ENCODE assay signal across 27 cellular contexts in genomic region chr13:33176526-33176925, GRCh38.
DNase-seq lines count a peak whose midpoint lies in the region; ATAC-seq and TF ChIP-seq lines count a peak whose summit lies in the region.
"Had no signal": no experiment of that assay in that cellular context is flagged by ENCODE, and none has a peak within 500 bp of the region (broad histone marks: within the 10 kb centered on the region; RNA-seq: fewer than 3 reads in every experiment).

No MANE protein-coding gene starts in this region.

- no CpG with 5 or more reads among the region's 1 CpG for WGBS in IMR-90 (ENCODE audit: extremely low coverage in 2 of 2, insufficient read length in 1 of 2), 2 experiments
- WGBS in esophagus muscularis mucosa: 43% methylated on average over 1 of the region's 1 CpG
- whole genome bisulfite sequencing in stomach, 5 donors: 64 to 74% (median 71%) methylated on average over 1 of the region's 1 CpG

- no peak overlapping the region for H2AK5ac ChIP-seq in IMR-90 (ENCODE audit: low read depth, low read length)

- H3K27ac ChIP-seq in IMR-90 (ENCODE audit: insufficient read depth, low read length) (no peak overlapping the region), esophagus muscularis mucosa (replicated peaks in 1 of 4) (peak overlapping the region in 3 of 4 donors; percentile 22 to 49 (median 46)), osteoblast (ENCODE audit: low read depth, low read length) (peak overlapping the region; percentile 53), vagina (peak overlapping the region; percentile 74), stomach (peak overlapping the region in 1 of 5 donors; percentile 53)
- H3K27ac ChIP-seq: A549, C4-2B, PC-9, SJCRH30 had no signal

- H4K91ac ChIP-seq in IMR-90 (ENCODE audit: insufficient read depth, low read depth, low read length): no peak overlapping the region

- POLR2A ChIA-PET in IMR-90 (lab: Charles Lee; ENCODE audit: unreplicated experiment): interaction anchor here (0.7 kb wide), 1 partner anchor 71 kb away, joined by 3 read pairs; no protein-coding TSS in a partner anchor

- CTCF ChIA-PET in IMR-90 (lab: Yijun Ruan, JAX): no interaction called here

- BruUV-seq in IMR-90 (replicated peaks; lab: Mats Ljungman, UMichigan): no TSS peak

- DNase-seq in IMR-90 (peak; percentile 74), esophagus muscularis mucosa (ENCODE audit: extremely low spot score) (no peak), osteoblast (ENCODE audit: insufficient read length, low spot score, missing footprints) (no peak), vagina (ENCODE audit: extremely low spot score in 2 of 2) (no peak), stomach (no peak), GM19240 (ENCODE audit: insufficient read length, low spot score) (no peak), SK-N-DZ (ENCODE audit: low spot score) (no peak)
- DNase-seq: CD8-positive, alpha-beta memory T cell; DMS 273 treated with DMSO at 0.1 percent for 48 hours; DMS79; EL; GDM1; GOT3; MG63; NCI-H1105 treated with DMSO at 0.1 percent for 48 hours; NCI-H2029; NCI-H2227 treated with DMSO at 0.1 percent for 48 hours; NCI-H526 treated with DMSO at 0.1 percent for 48 hours; PC-9; SJCRH30; T-cell had no signal

- no peak overlapping the region for H2BK15ac ChIP-seq in IMR-90 (ENCODE audit: low read depth, low read length)

- H3K9me1 ChIP-seq in IMR-90 (ENCODE audit: insufficient read depth, low read length): peaks cover 25% of the 10 kb centered on the region

- intact Hi-C loops in IMR-90 (cut with micrococcal nuclease): loop anchor here (5.0 kb wide), 1 partner anchor 589 kb away; the partner anchor contains the start of gene PDS5B
- intact Hi-C loops in esophagus muscularis mucosa (cut with DNase I): no loop called here
- intact Hi-C loops in vagina (cut with DNase I): no loop called here
- intact Hi-C loops in stomach (cut with DNase I; ENCODE audit: low total_unique reads): no loop called here

- H3K4me3 ChIP-seq in IMR-90 (ENCODE audit: insufficient read depth, low read depth, low read length) (no peak overlapping the region), esophagus muscularis mucosa (no peak overlapping the region), osteoblast (ENCODE audit: insufficient read depth, low read length) (no peak overlapping the region), vagina (no peak overlapping the region), stomach (no peak overlapping the region)
- H3K4me3 ChIP-seq: A549, GM12878, HAP-1, K562, MG63, PC-9, SJCRH30 had no signal

- TF ChIP-seq RAD21 in IMR-90 (IDR thresholded peaks at IDR 0.05; ENCODE audit: low read length): no peak

- in situ Hi-C loops in IMR-90 (cut with MboI; ENCODE audit: low sequenced_read_pairs): no loop called here

- H3K79me1 ChIP-seq in IMR-90 (ENCODE audit: low read depth in 1 of 2, low read length in 2 of 2): peaks cover 51 to 83% of the 10 kb centered on the region in 2 experiments

- no peak overlapping the region for H2BK5ac ChIP-seq in IMR-90 (ENCODE audit: low read depth, low read length, poor library complexity, severe bottlenecking)

- no peak overlapping the region for H3K4me2 ChIP-seq in IMR-90 (ENCODE audit: low read depth, low read length)
- no peak overlapping the region for H3K4me2 ChIP-seq in osteoblast (ENCODE audit: insufficient read depth, low read length)
- H3K4me2 ChIP-seq: A549, PC-9 had no signal

- no peak overlapping the region for H3K14ac ChIP-seq in IMR-90 (replicated peaks; ENCODE audit: low read depth, low read length)

- no peak overlapping the region for H3K18ac ChIP-seq in IMR-90 (ENCODE audit: low read depth, low read length)

- no peak overlapping the region for H4K5ac ChIP-seq in IMR-90 (ENCODE audit: low read depth, low read length)

- dilution Hi-C loops in IMR-90 (cut with HindIII; ENCODE audit: low sequenced_read_pairs, unreplicated experiment): no loop called here

- H3K9me3 ChIP-seq in IMR-90 (ENCODE audit: control insufficient read depth, insufficient read depth, low read length): no peaks in the 10 kb centered on the region
- no peaks in the 10 kb centered on the region for H3K9me3 ChIP-seq in esophagus muscularis mucosa
- no peaks in the 10 kb centered on the region for H3K9me3 ChIP-seq in osteoblast (ENCODE audit: low read depth, low read length)
- H3K9me3 ChIP-seq in vagina: no peaks in the 10 kb centered on the region
- H3K9me3 ChIP-seq in stomach: no peaks in the 10 kb centered on the region
- H3K9me3 ChIP-seq: A549, HAP-1, MG63, SJCRH30 had no signal

- H2BK20ac ChIP-seq in IMR-90 (ENCODE audit: low read depth, low read length): no peak overlapping the region

- H2AFZ ChIP-seq in IMR-90 (replicated peaks; ENCODE audit: low read length, poor library complexity): no peak overlapping the region
- no peak overlapping the region for H2AFZ ChIP-seq in osteoblast (ENCODE audit: low read length)
- H2AFZ ChIP-seq: PC-9 had no signal

- 0 out of 2 replicates have a peak, but pooled peaks have one; percentile 15 for ATAC-seq in IMR-90 (ENCODE audit: low read depth)
- ATAC-seq: A549, GM12878, K562, Right ventricle myocardium inferior, T-cell had no signal

- H3K9ac ChIP-seq in IMR-90 (ENCODE audit: low read depth, low read length): no peak overlapping the region

- no peak for TF ChIP-seq POLR2A in IMR-90 (IDR thresholded peaks at IDR 0.05; ENCODE audit: low read depth, low read length)
- TF ChIP-seq POLR2A in esophagus muscularis mucosa (IDR thresholded peaks at IDR 0.05; ENCODE audit: low read depth): no peak
- TF ChIP-seq POLR2A in vagina (IDR thresholded peaks at IDR 0.05): no peak
- no peak for TF ChIP-seq POLR2A in stomach (IDR thresholded peaks at IDR 0.05)

- no peak for TF ChIP-seq CTCF in IMR-90 (conservative IDR thresholded peaks at IDR 0.05; ENCODE audit: low read depth, low read length)
- no peak for TF ChIP-seq CTCF in esophagus muscularis mucosa (IDR thresholded peaks at IDR 0.05)
- no peak for TF ChIP-seq CTCF in osteoblast (IDR thresholded peaks at IDR 0.05; ENCODE audit: extremely low read depth, low read depth, low read length)
- TF ChIP-seq CTCF in vagina (IDR thresholded peaks at IDR 0.05): no peak
- no peak for TF ChIP-seq CTCF in stomach (IDR thresholded peaks at IDR 0.05)

- peaks cover 89% of the 10 kb centered on the region for H3K79me2 ChIP-seq in osteoblast (ENCODE audit: insufficient read depth, low read length)

- no peak overlapping the region for H2AK9ac ChIP-seq in IMR-90 (replicated peaks; ENCODE audit: low read depth, low read length, poor library complexity)

- H4K20me1 ChIP-seq in IMR-90 (ENCODE audit: insufficient read depth, low read length) (peaks cover 38% of the 10 kb centered on the region), osteoblast (ENCODE audit: insufficient read depth, low read length) (no peaks in the 10 kb centered on the region)

- H3K23ac ChIP-seq in IMR-90 (ENCODE audit: low read depth, low read length): no peak overlapping the region

- no peak overlapping the region for H2BK120ac ChIP-seq in IMR-90 (ENCODE audit: low read depth, low read length)

- no peak overlapping the region for H3K56ac ChIP-seq in IMR-90 (ENCODE audit: extremely low read depth, insufficient read depth, low read length)

- H3K36me3 ChIP-seq in IMR-90 (ENCODE audit: control insufficient read depth, insufficient read depth, low read length) (peaks cover 11% of the 10 kb centered on the region), esophagus muscularis mucosa (peaks cover 0 to 3% (median 0%) of the 10 kb centered on the region in 4 donors), osteoblast (ENCODE audit: insufficient read depth, low read length) (peaks cover 26% of the 10 kb centered on the region), vagina (no peaks in the 10 kb centered on the region), stomach (no peaks in the 10 kb centered on the region)
- H3K36me3 ChIP-seq: HAP-1 had no signal

- no peak overlapping the region for H4K8ac ChIP-seq in IMR-90 (ENCODE audit: low read depth in 2 of 2, low read length in 2 of 2)

- H3K4ac ChIP-seq in IMR-90 (ENCODE audit: low read depth, low read length): no peak overlapping the region

- H3K27me3 ChIP-seq in IMR-90 (ENCODE audit: control insufficient read depth, insufficient read depth, low read length) (no peaks in the 10 kb centered on the region), esophagus muscularis mucosa (no peaks in the 10 kb centered on the region), osteoblast (ENCODE audit: insufficient read depth, low read length) (no peaks in the 10 kb centered on the region), vagina (no peaks in the 10 kb centered on the region), stomach (no peaks in the 10 kb centered on the region)
- H3K27me3 ChIP-seq: MG63, SJCRH30 had no signal

- H3K4me1 ChIP-seq in IMR-90 (ENCODE audit: control insufficient read depth, insufficient read depth, low read length): peaks cover 23% of the 10 kb centered on the region
- H3K4me1 ChIP-seq in esophagus muscularis mucosa: peaks cover 26 to 92% (median 76%) of the 10 kb centered on the region in 4 donors
- peaks cover 25% of the 10 kb centered on the region for H3K4me1 ChIP-seq in osteoblast (ENCODE audit: insufficient read depth, low read length)
- peaks cover 40% of the 10 kb centered on the region for H3K4me1 ChIP-seq in vagina
- peaks cover 0 to 45% (median 21%) of the 10 kb centered on the region in 4 donors for H3K4me1 ChIP-seq in stomach
- H3K4me1 ChIP-seq: A549, HAP-1, SJCRH30 had no signal

- no peak for TF ChIP-seq EP300 in esophagus muscularis mucosa (IDR thresholded peaks at IDR 0.05)
- no peak for TF ChIP-seq EP300 in stomach (IDR thresholded peaks at IDR 0.05)

TF ChIP-seq in IMR-90, 13 proteins besides CTCF, POLR2A, EP300 and RAD21:
- peak; percentile 68 for TF ChIP-seq CEBPB (IDR thresholded peaks at IDR 0.05; ENCODE audit: low read depth, low read length)
- TF ChIP-seq FOS (IDR thresholded peaks at IDR 0.05; ENCODE audit: low read depth, low read length): no peak
TF ChIP-seq in IMR-90: peak in this region for 1.
